In genomic region chr5:96066386-96066719, GRCh38 we compare ENCODE assay signal across 17 cellular contexts.
DNase-seq lines count a peak whose midpoint lies in the region; ATAC-seq and TF ChIP-seq lines count a peak whose summit lies in the region.
"Had no signal": no experiment of that assay in that cellular context is flagged by ENCODE, and none has a peak within 500 bp of the region (broad histone marks: within the 10 kb centered on the region; RNA-seq: fewer than 3 reads in every experiment).

No MANE protein-coding gene starts in this region.

- H3K4me3 ChIP-seq in Panc1 (ENCODE audit: low read depth in 2 of 2, low read length in 2 of 2) (no peak overlapping the region), choroid plexus epithelial cell (ENCODE audit: low read depth, low read length) (no peak overlapping the region), skeletal muscle satellite cell (ENCODE audit: low read length) (no peak overlapping the region)
- H3K4me3 ChIP-seq: body of pancreas, MG63, thyroid gland had no signal

- no TSS peak for BruUV-seq in Panc1 (replicated peaks; lab: Mats Ljungman, UMichigan)

- no peak for ATAC-seq in Panc1
- ATAC-seq: body of pancreas; naive thymus-derived CD8-positive, alpha-beta T cell had no signal

- no peaks in the 10 kb centered on the region for H3K27me3 ChIP-seq in Panc1 (ENCODE audit: control insufficient read depth, insufficient read depth, low read length)
- no peaks in the 10 kb centered on the region for H3K27me3 ChIP-seq in skeletal muscle satellite cell (ENCODE audit: control insufficient read depth, insufficient read depth, low read length)
- H3K27me3 ChIP-seq: body of pancreas, MG63, thyroid gland had no signal

- H3K4me3 Mint-ChIP-seq in activated T-cell treated with anti-CD3 and anti-CD28 coated beads, Interleukin-2, amount 50 U/mL, for 24 hours: no peak overlapping the region
- H3K4me3 Mint-ChIP-seq: CD8-positive, alpha-beta memory T cell; naive thymus-derived CD8-positive, alpha-beta T cell had no signal

- DNase-seq in activated T-cell treated with anti-CD3 and anti-CD28 coated beads, Interleukin-2, amount 50 U/mL, for 24 hours: no peak
- DNase-seq in activated T-cell treated with anti-CD3 and anti-CD28 coated beads, Interleukin-2, amount 50 U/mL, for 48 hours: no peak
- DNase-seq in Panc1 (ENCODE audit: low read depth, low spot score) (no peak), choroid plexus epithelial cell (ENCODE audit: low read depth) (peak; percentile 68), DMS114 treated with DMSO at 0.1 percent for 48 hours (lab: John Stamatoyannopoulos, UW; ENCODE audit: unreplicated experiment) (no peak), COLO829 (ENCODE audit: low spot score) (no peak), NOMO-1 (lab: John Stamatoyannopoulos, UW; ENCODE audit: unreplicated experiment in 2 of 2) (no peak)
- DNase-seq: activated CD4-positive, CD25-positive, alpha-beta regulatory T cell treated with anti-CD3 and anti-CD28 coated beads, Interleukin-2, amount 50 U/mL, for 72 hours; body of pancreas; CD8-positive, alpha-beta memory T cell; GDM1; MG63; naive thymus-derived CD8-positive, alpha-beta T cell; NCI-H774; RPMI8226; thyroid gland had no signal

- H3K4me1 ChIP-seq in Panc1 (ENCODE audit: control insufficient read depth, insufficient read depth, low read length): peaks cover 17% of the 10 kb centered on the region
- peaks cover 48% of the 10 kb centered on the region for H3K4me1 ChIP-seq in skeletal muscle satellite cell (ENCODE audit: control insufficient read depth, insufficient read depth, low read length)
- H3K4me1 ChIP-seq: body of pancreas had no signal

- intact Hi-C loops in Panc1 (cut with micrococcal nuclease; ENCODE audit: unreplicated experiment): no loop called here

- CTCF ChIA-PET in Panc1 (lab: Charles Lee): no interaction called here

- no peaks in the 10 kb centered on the region for H3K36me3 Mint-ChIP-seq in activated T-cell treated with anti-CD3 and anti-CD28 coated beads, Interleukin-2, amount 50 U/mL, for 24 hours (ENCODE audit: low read depth)
- H3K36me3 Mint-ChIP-seq: CD8-positive, alpha-beta memory T cell; naive thymus-derived CD8-positive, alpha-beta T cell had no signal

- H3K36me3 ChIP-seq in Panc1 (ENCODE audit: control insufficient read depth, insufficient read depth, low read length) (no peaks in the 10 kb centered on the region), skeletal muscle satellite cell (ENCODE audit: insufficient read depth, low read length) (no peaks in the 10 kb centered on the region)
- H3K36me3 ChIP-seq: MG63, thyroid gland had no signal

- peaks cover 70% of the 10 kb centered on the region for H3K4me1 Mint-ChIP-seq in activated T-cell treated with anti-CD3 and anti-CD28 coated beads, Interleukin-2, amount 50 U/mL, for 24 hours (ENCODE audit: low read depth)
- H3K4me1 Mint-ChIP-seq: CD8-positive, alpha-beta memory T cell; naive thymus-derived CD8-positive, alpha-beta T cell had no signal

- TF ChIP-seq CTCF in Panc1 (IDR thresholded peaks at IDR 0.05) (no peak), choroid plexus epithelial cell (conservative IDR thresholded peaks at IDR 0.05; ENCODE audit: low read depth, low read length) (no peak)

- H3K4me2 ChIP-seq in skeletal muscle satellite cell (ENCODE audit: low read length): peak overlapping the region; percentile 32

- peak overlapping the region; percentile 76 for H3K27ac ChIP-seq in Panc1 (ENCODE audit: low read length)
- H3K27ac ChIP-seq: body of pancreas, thyroid gland had no signal

- peak overlapping the region; percentile 90 for H3K27ac Mint-ChIP-seq in activated T-cell treated with anti-CD3 and anti-CD28 coated beads, Interleukin-2, amount 50 U/mL, for 24 hours
- H3K27ac Mint-ChIP-seq: CD8-positive, alpha-beta memory T cell had no signal

- POLR2A ChIA-PET in Panc1 (lab: Charles Lee): interaction anchor here (0.7 kb wide), 2 partner anchors 11 to 80 kb away, joined by 3 to 6 read pairs; no protein-coding TSS in a partner anchor

- no peaks in the 10 kb centered on the region for H3K27me3 Mint-ChIP-seq in activated T-cell treated with anti-CD3 and anti-CD28 coated beads, Interleukin-2, amount 50 U/mL, for 24 hours

- H3K9me3 ChIP-seq in Panc1 (ENCODE audit: control insufficient read depth, insufficient read depth, low read depth, low read length) (no peaks in the 10 kb centered on the region; the same call in 1 of the 2 replicates), skeletal muscle satellite cell (replicated peaks; ENCODE audit: low read length) (no peaks in the 10 kb centered on the region)
- H3K9me3 ChIP-seq: body of pancreas, MG63, thyroid gland had no signal

- peak overlapping the region; percentile 70 for H3K9ac ChIP-seq in skeletal muscle satellite cell (ENCODE audit: low read depth, low read length)

- H3K9me3 Mint-ChIP-seq in activated T-cell treated with anti-CD3 and anti-CD28 coated beads, Interleukin-2, amount 50 U/mL, for 24 hours: no peaks in the 10 kb centered on the region
- H3K9me3 Mint-ChIP-seq: CD8-positive, alpha-beta memory T cell; naive thymus-derived CD8-positive, alpha-beta T cell had no signal

- in situ Hi-C loops in Panc1 (cut with HindIII; ENCODE audit: low pct_unique_long_range_greater_than_20kb, low sequenced_read_pairs): no loop called here
